Comparison of ENCODE assay signal across 20 cellular contexts in genomic region chrX:16765618-16766017, GRCh38.
"Had no signal": no experiment of that assay in that cellular context is flagged by ENCODE, and none has a peak within 500 bp of the region (broad histone marks: within the 10 kb centered on the region; RNA-seq: fewer than 3 reads in every experiment).

No MANE protein-coding gene starts in this region.

- ATAC-seq: left lobe of liver; mucosa of descending colon; naive thymus-derived CD8-positive, alpha-beta T cell had no signal

- H3K27ac ChIP-seq: colonic mucosa, hepatocyte, sigmoid colon, skin epidermis, stomach, thoracic aorta, transverse colon had no signal

- FAIRE-seq: islet of Langerhans had no signal

- H3K4me3 ChIP-seq: colonic mucosa, hepatocyte, mucosa of descending colon, sigmoid colon, skin epidermis, stomach, thoracic aorta, transverse colon had no signal

- DNase-seq: colonic mucosa; dermis blood vessel endothelial cell; foreskin melanocyte; head of caudate nucleus; kidney glomerular epithelial cell; mammary epithelial cell; mucosa of descending colon; naive thymus-derived CD8-positive, alpha-beta T cell; posterior cingulate gyrus; sigmoid colon; stimulated activated CD4-positive, alpha-beta T cell treated with anti-CD3 and anti-CD28 coated beads, Interleukin-12 subunit alpha, Interleukin-12 subunit beta, amount 100 ng/mL, for 4 hours; stimulated activated naive CD4-positive, alpha-beta T cell; stomach; substantia nigra; transverse colon had no signal

- H3K36me3 ChIP-seq: colonic mucosa, thoracic aorta, transverse colon had no signal

- H3K9me3 ChIP-seq: colonic mucosa, mucosa of descending colon, sigmoid colon, stomach, thoracic aorta, transverse colon had no signal

- H3K27me3 ChIP-seq: colonic mucosa, hepatocyte, sigmoid colon, transverse colon had no signal

- H3K4me1 ChIP-seq: colonic mucosa, sigmoid colon, stomach, transverse colon had no signal
